8 cellular contexts compared by ENCODE assay signal in the genomic region with DNA sequence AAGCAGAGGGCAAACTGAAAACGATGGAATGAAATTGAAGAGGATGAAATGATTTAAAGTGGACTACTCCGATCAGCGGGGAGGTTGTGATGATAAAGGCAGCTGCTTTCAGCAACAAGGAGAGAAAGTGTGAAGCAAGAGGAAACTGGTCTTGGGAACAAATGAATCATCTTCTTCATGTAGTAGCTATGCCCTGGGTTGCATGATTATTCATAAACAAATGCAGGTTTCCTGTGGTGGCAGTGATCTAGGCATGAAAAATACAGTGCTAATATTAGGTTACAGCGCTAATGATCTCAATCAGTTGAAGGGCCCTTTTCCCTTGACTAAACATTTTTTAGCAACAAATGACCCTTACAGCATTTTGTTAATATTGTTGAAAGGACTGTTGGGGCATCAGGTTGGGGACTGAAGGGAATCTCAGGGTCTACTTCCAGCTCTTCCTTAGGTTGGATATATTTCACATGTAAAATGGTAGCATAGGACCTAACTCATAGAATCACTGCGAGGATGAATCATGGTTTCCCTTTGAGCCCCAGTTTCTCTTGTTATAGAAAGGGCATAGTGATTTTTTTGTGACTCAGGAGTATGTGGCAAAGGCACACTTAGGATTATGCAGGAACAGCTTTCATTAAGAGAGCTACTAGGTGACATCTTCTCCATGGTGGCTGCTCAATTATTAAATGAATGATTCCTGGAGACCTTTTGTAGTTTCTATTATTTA.
A peak's percentile ranks its signal among the peaks of the same experiment; 100 is the strongest.
DNase-seq lines count a peak whose midpoint lies in the region; ATAC-seq and TF ChIP-seq lines count a peak whose summit lies in the region.

No MANE protein-coding gene starts in this region.

- H3K4me3 ChIP-seq in RWPE2 (ENCODE audit: severe bottlenecking): no peak overlapping the region

- H3K27ac Mint-ChIP-seq in effector memory CD8-positive, alpha-beta T cell: peak overlapping the region; percentile 7 to 25
- no peak overlapping the region for H3K27ac Mint-ChIP-seq in nephron progenitor cell

- H3K36me3 Mint-ChIP-seq in effector memory CD8-positive, alpha-beta T cell (ENCODE audit: insufficient read depth): no peaks in the 10 kb centered on the region
- H3K36me3 Mint-ChIP-seq in nephron progenitor cell (ENCODE audit: low read depth): no peaks in the 10 kb centered on the region

- DNase-seq in GM13976 (ENCODE audit: low spot score) (peak; percentile 74), RWPE2 (ENCODE audit: low spot score) (no peak), nephron progenitor cell (no peak), COLO829 (ENCODE audit: low spot score) (no peak), substantia nigra (lab: John Stamatoyannopoulos, UW) (no peak)
- peak in 2 of 3 experiments; percentile 5 to 11 for DNase-seq in effector memory CD8-positive, alpha-beta T cell
- DNase-seq in stimulated activated CD4-positive, alpha-beta T cell treated with anti-CD3 and anti-CD28 coated beads, TNF-alpha, amount 100 ng/mL, for 48 hours (ENCODE audit: low read depth in 3 of 3): peak in 2 of 3 donors; percentile 7 to 20

- peaks cover 34% of the 10 kb centered on the region for H3K4me1 ChIP-seq in RWPE2 (ENCODE audit: insufficient read depth, poor library complexity, severe bottlenecking)

- H3K27ac ChIP-seq in RWPE2 (ENCODE audit: poor library complexity, severe bottlenecking) (peak overlapping the region; percentile 84), substantia nigra (ENCODE audit: low read depth, low read length, poor library complexity, severe bottlenecking) (no peak overlapping the region)

- no peaks in the 10 kb centered on the region for H3K27me3 Mint-ChIP-seq in effector memory CD8-positive, alpha-beta T cell
- peaks cover 30% of the 10 kb centered on the region for H3K27me3 Mint-ChIP-seq in nephron progenitor cell (ENCODE audit: low read depth, poor library complexity)

- TF ChIP-seq CTCF in GM13976 (IDR thresholded peaks at IDR 0.05; ENCODE audit: borderline replicate concordance, control extremely low read depth, extremely low read depth, insufficient read depth, missing control alignments) (no peak), RWPE2 (IDR thresholded peaks at IDR 0.05; ENCODE audit: poor library complexity, severe bottlenecking) (no peak), nephron progenitor cell (IDR thresholded peaks at IDR 0.05) (no peak)

- no peaks in the 10 kb centered on the region for H3K9me3 ChIP-seq in RWPE2 (ENCODE audit: severe bottlenecking)

- peak overlapping the region; percentile 45 to 61 for H3K4me3 Mint-ChIP-seq in effector memory CD8-positive, alpha-beta T cell
- no peak overlapping the region for H3K4me3 Mint-ChIP-seq in nephron progenitor cell

- no peaks in the 10 kb centered on the region for H3K27me3 ChIP-seq in RWPE2 (ENCODE audit: insufficient read depth, poor library complexity, severe bottlenecking)

- ATAC-seq in HG02571 (IDR thresholded peaks at IDR 0.05; ENCODE audit: unreplicated experiment) (peak; percentile 35), RWPE2 (ENCODE audit: low read depth) (peak; percentile 71)
- peak; percentile 54 for ATAC-seq in effector memory CD8-positive, alpha-beta T cell (replicated peaks)

- peaks cover 24 to 32% of the 10 kb centered on the region in 2 donors for H3K4me1 Mint-ChIP-seq in effector memory CD8-positive, alpha-beta T cell (ENCODE audit: low read depth in 2 of 2)
- H3K4me1 Mint-ChIP-seq in nephron progenitor cell: peaks cover 20% of the 10 kb centered on the region

- H3K36me3 ChIP-seq in RWPE2 (ENCODE audit: low read depth): no peaks in the 10 kb centered on the region

- in situ Hi-C loops in GM13976 (cut with MboI; ENCODE audit: low sequenced_read_pairs, unreplicated experiment): loop anchor here (10.0 to 25.0 kb wide), 2 partner anchors 155 to 547 kb away; partner anchors contain the start of gene COA7

- H3K9me3 Mint-ChIP-seq in effector memory CD8-positive, alpha-beta T cell: no peaks in the 10 kb centered on the region
- H3K9me3 Mint-ChIP-seq in nephron progenitor cell: no peaks in the 10 kb centered on the region

Comparison
In these comparisons a context has a peak if more than half of its experiments do, and no peak if none do; other contexts are left out.
1. DNase-seq: peak in GM13976 (single experiment), effector memory CD8-positive, alpha-beta T cell (2 of 3) and stimulated activated CD4-positive, alpha-beta T cell treated with anti-CD3 and anti-CD28 coated beads, TNF-alpha, amount 100 ng/mL, for 48 hours (2 of 3); none in RWPE2 (single experiment), nephron progenitor cell (single experiment), COLO829 (single experiment) and substantia nigra (0 of 49).
2. Peak in every context shown above with its lines, with median percentiles within 50 percentile points of each other: ATAC-seq.